ENCODE assay signal across 2 cellular contexts in the genomic region with DNA sequence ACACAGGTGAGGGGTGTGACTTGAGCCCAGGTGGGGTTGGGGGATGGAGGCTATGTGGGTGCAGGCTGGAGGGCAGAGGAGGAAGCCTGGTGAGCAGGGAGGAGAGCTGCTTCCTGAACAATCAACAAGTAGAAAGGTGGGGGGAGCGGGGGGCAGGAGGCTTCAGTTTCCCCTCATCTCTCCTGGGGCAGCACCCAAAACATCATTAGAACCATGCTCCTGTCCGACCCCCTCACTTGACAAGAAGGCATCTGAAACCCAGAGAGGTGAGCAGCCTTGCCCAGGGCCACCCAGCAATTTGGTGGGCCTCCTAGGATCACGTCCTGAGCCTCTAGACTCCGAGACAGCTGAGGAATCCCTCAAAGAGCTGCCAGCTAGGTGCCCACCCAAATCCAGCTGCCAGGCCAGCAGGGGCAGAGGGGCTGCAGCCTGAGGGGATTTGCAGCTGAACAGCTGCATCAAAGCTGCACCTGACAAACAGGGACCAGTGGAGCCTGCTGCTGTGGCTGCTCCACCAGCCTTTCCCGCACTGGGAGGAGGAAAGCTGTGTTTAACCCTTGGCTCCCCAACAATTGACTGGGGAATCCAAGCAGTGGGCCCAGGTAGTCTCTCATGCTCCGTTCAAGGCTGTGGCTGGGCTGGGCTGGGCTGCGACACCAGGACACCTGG.
TF ChIP-seq lines count a peak whose summit lies in the region.

No MANE protein-coding gene starts in this region.

TF ChIP-seq in WTC11, 78 proteins besides CTCF, POLR2A, EP300 and RAD21:
- TF ChIP-seq, protein P1, sequence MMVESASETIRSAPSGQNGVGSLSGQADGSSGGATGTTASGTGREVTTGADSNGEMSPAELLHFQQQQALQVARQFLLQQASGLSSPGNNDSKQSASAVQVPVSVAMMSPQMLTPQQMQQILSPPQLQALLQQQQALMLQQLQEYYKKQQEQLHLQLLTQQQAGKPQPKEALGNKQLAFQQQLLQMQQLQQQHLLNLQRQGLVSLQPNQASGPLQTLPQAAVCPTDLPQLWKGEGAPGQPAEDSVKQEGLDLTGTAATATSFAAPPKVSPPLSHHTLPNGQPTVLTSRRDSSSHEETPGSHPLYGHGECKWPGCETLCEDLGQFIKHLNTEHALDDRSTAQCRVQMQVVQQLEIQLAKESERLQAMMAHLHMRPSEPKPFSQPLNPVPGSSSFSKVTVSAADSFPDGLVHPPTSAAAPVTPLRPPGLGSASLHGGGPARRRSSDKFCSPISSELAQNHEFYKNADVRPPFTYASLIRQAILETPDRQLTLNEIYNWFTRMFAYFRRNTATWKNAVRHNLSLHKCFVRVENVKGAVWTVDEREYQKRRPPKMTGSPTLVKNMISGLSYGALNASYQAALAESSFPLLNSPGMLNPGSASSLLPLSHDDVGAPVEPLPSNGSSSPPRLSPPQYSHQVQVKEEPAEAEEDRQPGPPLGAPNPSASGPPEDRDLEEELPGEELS (CRISPR knock-in tag; IDR thresholded peaks at IDR 0.05): no peak
- TF ChIP-seq ZNF121 (CRISPR knock-in tag; IDR thresholded peaks at IDR 0.05) (peak; percentile 75), ELF4 (CRISPR knock-in tag; IDR thresholded peaks at IDR 0.05; ENCODE audit: low read depth) (no peak), FOXP1 (CRISPR knock-in tag; IDR thresholded peaks at IDR 0.05; ENCODE audit: borderline replicate concordance) (peak; percentile 10; the same call in 1 of the 2 replicates)
- TF ChIP-seq, protein P2, sequence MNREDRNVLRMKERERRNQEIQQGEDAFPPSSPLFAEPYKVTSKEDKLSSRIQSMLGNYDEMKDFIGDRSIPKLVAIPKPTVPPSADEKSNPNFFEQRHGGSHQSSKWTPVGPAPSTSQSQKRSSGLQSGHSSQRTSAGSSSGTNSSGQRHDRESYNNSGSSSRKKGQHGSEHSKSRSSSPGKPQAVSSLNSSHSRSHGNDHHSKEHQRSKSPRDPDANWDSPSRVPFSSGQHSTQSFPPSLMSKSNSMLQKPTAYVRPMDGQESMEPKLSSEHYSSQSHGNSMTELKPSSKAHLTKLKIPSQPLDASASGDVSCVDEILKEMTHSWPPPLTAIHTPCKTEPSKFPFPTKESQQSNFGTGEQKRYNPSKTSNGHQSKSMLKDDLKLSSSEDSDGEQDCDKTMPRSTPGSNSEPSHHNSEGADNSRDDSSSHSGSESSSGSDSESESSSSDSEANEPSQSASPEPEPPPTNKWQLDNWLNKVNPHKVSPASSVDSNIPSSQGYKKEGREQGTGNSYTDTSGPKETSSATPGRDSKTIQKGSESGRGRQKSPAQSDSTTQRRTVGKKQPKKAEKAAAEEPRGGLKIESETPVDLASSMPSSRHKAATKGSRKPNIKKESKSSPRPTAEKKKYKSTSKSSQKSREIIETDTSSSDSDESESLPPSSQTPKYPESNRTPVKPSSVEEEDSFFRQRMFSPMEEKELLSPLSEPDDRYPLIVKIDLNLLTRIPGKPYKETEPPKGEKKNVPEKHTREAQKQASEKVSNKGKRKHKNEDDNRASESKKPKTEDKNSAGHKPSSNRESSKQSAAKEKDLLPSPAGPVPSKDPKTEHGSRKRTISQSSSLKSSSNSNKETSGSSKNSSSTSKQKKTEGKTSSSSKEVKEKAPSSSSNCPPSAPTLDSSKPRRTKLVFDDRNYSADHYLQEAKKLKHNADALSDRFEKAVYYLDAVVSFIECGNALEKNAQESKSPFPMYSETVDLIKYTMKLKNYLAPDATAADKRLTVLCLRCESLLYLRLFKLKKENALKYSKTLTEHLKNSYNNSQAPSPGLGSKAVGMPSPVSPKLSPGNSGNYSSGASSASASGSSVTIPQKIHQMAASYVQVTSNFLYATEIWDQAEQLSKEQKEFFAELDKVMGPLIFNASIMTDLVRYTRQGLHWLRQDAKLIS (CRISPR knock-in tag; IDR thresholded peaks at IDR 0.05; ENCODE audit: borderline replicate concordance): no peak
- TF ChIP-seq, protein P3, sequence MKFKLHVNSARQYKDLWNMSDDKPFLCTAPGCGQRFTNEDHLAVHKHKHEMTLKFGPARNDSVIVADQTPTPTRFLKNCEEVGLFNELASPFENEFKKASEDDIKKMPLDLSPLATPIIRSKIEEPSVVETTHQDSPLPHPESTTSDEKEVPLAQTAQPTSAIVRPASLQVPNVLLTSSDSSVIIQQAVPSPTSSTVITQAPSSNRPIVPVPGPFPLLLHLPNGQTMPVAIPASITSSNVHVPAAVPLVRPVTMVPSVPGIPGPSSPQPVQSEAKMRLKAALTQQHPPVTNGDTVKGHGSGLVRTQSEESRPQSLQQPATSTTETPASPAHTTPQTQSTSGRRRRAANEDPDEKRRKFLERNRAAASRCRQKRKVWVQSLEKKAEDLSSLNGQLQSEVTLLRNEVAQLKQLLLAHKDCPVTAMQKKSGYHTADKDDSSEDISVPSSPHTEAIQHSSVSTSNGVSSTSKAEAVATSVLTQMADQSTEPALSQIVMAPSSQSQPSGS (CRISPR knock-in tag; IDR thresholded peaks at IDR 0.05; ENCODE audit: borderline replicate concordance, low read depth): no peak

TF ChIP-seq in HepG2, 621 proteins besides CTCF, POLR2A, EP300 and RAD21:
- no peak for TF ChIP-seq ZNF615 (CRISPR knock-in tag; IDR thresholded peaks at IDR 0.05; ENCODE audit: borderline replicate concordance)
- no peak for TF ChIP-seq RFX5 (IDR thresholded peaks at IDR 0.05; ENCODE audit: low read depth, low read length)
- TF ChIP-seq, protein P2 (CRISPR knock-in tag; IDR thresholded peaks at IDR 0.05): no peak
- TF ChIP-seq HNRNPL (IDR thresholded peaks at IDR 0.05; ENCODE audit: low read depth, low read length): no peak
- TF ChIP-seq, protein P4, sequence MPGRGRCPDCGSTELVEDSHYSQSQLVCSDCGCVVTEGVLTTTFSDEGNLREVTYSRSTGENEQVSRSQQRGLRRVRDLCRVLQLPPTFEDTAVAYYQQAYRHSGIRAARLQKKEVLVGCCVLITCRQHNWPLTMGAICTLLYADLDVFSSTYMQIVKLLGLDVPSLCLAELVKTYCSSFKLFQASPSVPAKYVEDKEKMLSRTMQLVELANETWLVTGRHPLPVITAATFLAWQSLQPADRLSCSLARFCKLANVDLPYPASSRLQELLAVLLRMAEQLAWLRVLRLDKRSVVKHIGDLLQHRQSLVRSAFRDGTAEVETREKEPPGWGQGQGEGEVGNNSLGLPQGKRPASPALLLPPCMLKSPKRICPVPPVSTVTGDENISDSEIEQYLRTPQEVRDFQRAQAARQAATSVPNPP (CRISPR knock-in tag; IDR thresholded peaks at IDR 0.05): 0 out of 2 replicates have a peak, but pooled peaks have one; percentile 39
- TF ChIP-seq ZNF768 (CRISPR knock-in tag; IDR thresholded peaks at IDR 0.05): peak; percentile 39; the same call in 1 of the 2 replicates
- no peak for TF ChIP-seq DNMT1 (CRISPR knock-in tag; IDR thresholded peaks at IDR 0.05)
- TF ChIP-seq ZFX (CRISPR knock-in tag; IDR thresholded peaks at IDR 0.05; ENCODE audit: low read depth): 0 out of 2 replicates have a peak, but pooled peaks have one; percentile 14
- TF ChIP-seq ZNF550 (CRISPR knock-in tag; IDR thresholded peaks at IDR 0.05; ENCODE audit: borderline replicate concordance): 0 out of 2 replicates have a peak, but pooled peaks have one; percentile 65
- TF ChIP-seq SMYD3 (CRISPR knock-in tag; IDR thresholded peaks at IDR 0.05): 0 out of 2 replicates have a peak, but pooled peaks have one; percentile 25
- TF ChIP-seq PRPF4 (IDR thresholded peaks at IDR 0.05; ENCODE audit: low read depth, low read length, poor library complexity, severe bottlenecking): no peak
- peak; percentile 89 for TF ChIP-seq ZNF652 (CRISPR knock-in tag; IDR thresholded peaks at IDR 0.05; ENCODE audit: borderline replicate concordance, low read depth)
- TF ChIP-seq, protein P5, sequence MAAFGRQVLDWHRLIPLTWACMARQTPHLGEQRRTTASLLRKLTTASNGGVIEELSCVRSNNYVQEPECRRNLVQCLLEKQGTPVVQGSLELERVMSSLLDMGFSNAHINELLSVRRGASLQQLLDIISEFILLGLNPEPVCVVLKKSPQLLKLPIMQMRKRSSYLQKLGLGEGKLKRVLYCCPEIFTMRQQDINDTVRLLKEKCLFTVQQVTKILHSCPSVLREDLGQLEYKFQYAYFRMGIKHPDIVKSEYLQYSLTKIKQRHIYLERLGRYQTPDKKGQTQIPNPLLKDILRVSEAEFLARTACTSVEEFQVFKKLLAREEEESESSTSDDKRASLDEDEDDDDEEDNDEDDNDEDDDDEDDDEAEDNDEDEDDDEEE (CRISPR knock-in tag; IDR thresholded peaks at IDR 0.05): no peak
- TF ChIP-seq ZBTB20 (CRISPR knock-in tag; IDR thresholded peaks at IDR 0.05; ENCODE audit: borderline replicate concordance, low read depth): no peak
